In genomic region chr3:50292159-50292923, GRCh38 we compare ENCODE assay signal across 8 cellular contexts. TPM values are rescaled to one million over a fixed set of nuclear protein-coding genes. Genes with fewer than 3 reads are reported as not detected.
DNase-seq lines count a peak whose midpoint lies in the region; ATAC-seq and TF ChIP-seq lines count a peak whose summit lies in the region.

TSS of gene IFRD2 (minus strand) at chr3:50292429. CDS start at chr3:50292274, 155 bp downstream.

- H3K9me3 Mint-ChIP-seq in activated naive CD8-positive, alpha-beta T cell (ENCODE audit: low read depth), result no peaks in the 10 kb centered on the region

- H3K4me1 ChIP-seq in osteoblast (ENCODE audit: insufficient read depth, low read length) (peaks cover 14% of the 10 kb centered on the region), thoracic aorta (ENCODE audit: control insufficient read depth in 1 of 2, low read depth in 2 of 2) (peaks cover 8 to 21% of the 10 kb centered on the region in 2 donors)

- peak within 1 kb of the TSS; percentile 79 for H3K27ac ChIP-seq in osteoblast (ENCODE audit: low read depth, low read length)
- peak within 1 kb of the TSS; percentile 88 to 91 for H3K27ac ChIP-seq in thoracic aorta

- peak within 1 kb of the TSS; percentile 89 for H3K4me2 ChIP-seq in osteoblast (ENCODE audit: insufficient read depth, low read length)

- TF ChIP-seq CTCF in GM10248 (IDR thresholded peaks at IDR 0.05; ENCODE audit: control extremely low read depth, extremely low read depth, low read depth, missing control alignments) (no peak), osteoblast (IDR thresholded peaks at IDR 0.05; ENCODE audit: extremely low read depth, low read depth, low read length) (no peak), thoracic aorta (IDR thresholded peaks at IDR 0.05) (no peak)

- H3K27me3 ChIP-seq in osteoblast (ENCODE audit: insufficient read depth, low read length), result no peaks in the 10 kb centered on the region
- H3K27me3 ChIP-seq in thoracic aorta (replicated peaks; ENCODE audit: insufficient read depth), result no peaks in the 10 kb centered on the region

- no peaks in the 10 kb centered on the region for H4K20me1 ChIP-seq in osteoblast (ENCODE audit: insufficient read depth, low read length)

- H3K36me3 ChIP-seq in osteoblast (ENCODE audit: insufficient read depth, low read length) (peaks cover 32% of the 10 kb centered on the region), thoracic aorta (peaks cover 23% of the 10 kb centered on the region)

- CTCF ChIA-PET in GM10248 (lab: Yijun Ruan, JAX), result interaction anchor here (0.6 to 2.5 kb wide), 6 partner anchors 11 to 98 kb away, joined by 3 to 7 read pairs (median 4); partner anchors contain the start of gene LSMEM2

- ATAC-seq in HG02623 (IDR thresholded peaks at IDR 0.05; ENCODE audit: unreplicated experiment) (peak; percentile 94), thoracic aorta (ENCODE audit: insufficient number of reproducible peaks, low FRiP score, low read depth) (peak; percentile 93)

- peak within 1 kb of the TSS; percentile 96 for H2AFZ ChIP-seq in osteoblast (ENCODE audit: low read length)

- peaks cover 16% of the 10 kb centered on the region for H3K4me1 Mint-ChIP-seq in activated naive CD8-positive, alpha-beta T cell (ENCODE audit: low read depth)

- peak within 1 kb of the TSS; percentile 94 for H3K27ac Mint-ChIP-seq in activated naive CD8-positive, alpha-beta T cell

- H3K4me3 ChIP-seq in osteoblast (ENCODE audit: insufficient read depth, low read length), result peak within 1 kb of the TSS; percentile 81
- peak within 1 kb of the TSS; percentile 92 for H3K4me3 ChIP-seq in thoracic aorta

- H3K4me3 Mint-ChIP-seq in activated naive CD8-positive, alpha-beta T cell, result peak within 1 kb of the TSS; percentile 98

- peak; percentile 96 for DNase-seq in GM10248 (ENCODE audit: extremely low spot score)
- DNase-seq in NCI-H1105 (lab: John Stamatoyannopoulos, UW), result peak; percentile 83
- peak; percentile 98 for DNase-seq in SKM-1 treated with dmso at 0.1 percent for 144 hours (lab: John Stamatoyannopoulos, UW; ENCODE audit: unreplicated experiment)
- peak; percentile 97 for DNase-seq in glomerular visceral epithelial cell (ENCODE audit: extremely low spot score)
- peak; percentile 99 for DNase-seq in osteoblast (ENCODE audit: insufficient read length, low spot score, missing footprints)
- DNase-seq in thoracic aorta (ENCODE audit: low spot score), result peak; percentile 87

- H3K9me3 ChIP-seq in osteoblast (ENCODE audit: low read depth, low read length) (no peaks in the 10 kb centered on the region), thoracic aorta (no peaks in the 10 kb centered on the region)

- peaks cover 5% of the 10 kb centered on the region for H3K36me3 Mint-ChIP-seq in activated naive CD8-positive, alpha-beta T cell

- no peaks in the 10 kb centered on the region for H3K27me3 Mint-ChIP-seq in activated naive CD8-positive, alpha-beta T cell

- H3K79me2 ChIP-seq in osteoblast (ENCODE audit: insufficient read depth, low read length), result peaks cover 25% of the 10 kb centered on the region

- POLR2A ChIA-PET in GM10248 (lab: Yijun Ruan, JAX), result no interaction called here

RNA-seq across cellular contexts. Expression of gene IFRD2, which starts in this region (rescaled TPM):
- total RNA-seq in osteoblast (60.4 and 65.1 TPM in 2 replicates), thoracic aorta (100 to 1,000 TPM in 1 of 2 donors, 10 to 100 TPM in 1; 43.3 to 118 TPM)

Comparison
In these comparisons a context has a peak if more than half of its experiments do, and no peak if none do; other contexts are left out.
1. Peak in every context shown above with its lines: DNase-seq, ATAC-seq, H3K4me3 ChIP-seq and H3K27ac ChIP-seq.